26 cellular contexts compared by ENCODE assay signal in the genomic region with DNA sequence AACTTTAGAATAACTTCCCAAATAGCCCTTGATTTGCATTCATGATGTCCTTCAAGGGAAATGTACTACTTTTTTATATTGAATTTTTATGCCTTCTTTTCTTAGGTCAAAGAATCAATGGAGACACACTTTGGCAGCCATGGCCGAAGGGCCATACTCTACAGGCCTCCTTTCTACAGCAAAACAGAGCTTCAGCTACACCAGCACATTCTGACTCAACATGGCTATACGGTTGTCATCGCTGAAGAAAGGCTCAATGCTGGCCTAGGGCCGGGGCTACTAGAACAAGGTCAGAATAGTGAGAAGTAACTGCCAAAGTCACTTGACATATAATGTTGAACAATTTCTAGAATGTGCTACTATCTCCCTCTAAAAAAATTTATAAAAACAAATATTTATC. TPM values are rescaled to one million over a fixed set of nuclear protein-coding genes. Genes with fewer than 3 reads are reported as not detected.
"Had no signal": no experiment of that assay in that cellular context is flagged by ENCODE, and none has a peak within 500 bp of the region (broad histone marks: within the 10 kb centered on the region; RNA-seq: fewer than 3 reads in every experiment).

No MANE protein-coding gene starts in this region.

- H3K4me3 ChIP-seq: ascending aorta, cardiac muscle cell, esophagus muscularis mucosa, left lung, ovary, thyroid gland had no signal

- H3K27me3 ChIP-seq: ascending aorta, cardiac muscle cell, esophagus muscularis mucosa, foreskin keratinocyte, left lung, ovary, thyroid gland had no signal

- ATAC-seq: activated CD4-positive, CD25-positive, alpha-beta regulatory T cell treated with anti-CD3 and anti-CD28 coated beads, Interleukin-2, amount 50 U/mL, for 24 hours; foreskin keratinocyte; left lung; naive thymus-derived CD4-positive, alpha-beta T cell; stimulated activated memory B cell treated with anti-CD40 and anti-IgM and Interleukin-4, amounts not matched to agents 10 μg/mL and 1 μg/mL and 100 μg/mL, for 72 hours; stimulated activated naive CD8-positive, alpha-beta T cell treated with anti-CD3 and anti-CD28 coated beads, Interleukin-15, amount 100 ng/mL, for 72 hours had no signal

- H3K27ac ChIP-seq: cardiac muscle cell, foreskin keratinocyte, left lung, thyroid gland, WERI-Rb-1 had no signal

- H3K36me3 ChIP-seq: ascending aorta, cardiac muscle cell, esophagus muscularis mucosa, left lung, ovary, thyroid gland, WERI-Rb-1 had no signal

- DNase-seq: activated CD4-positive, alpha-beta memory T cell treated with anti-CD3 and anti-CD28 coated beads for 36 hours; activated CD4-positive, alpha-beta T cell treated with anti-CD3 and anti-CD28 coated beads, Interleukin-2, amount 10 ng/mL, durations not matched to agents 24 days and 14 days; activated CD8-positive, alpha-beta memory T cell treated with anti-CD3 and anti-CD28 coated beads, Interleukin-2, amount 50 U/mL, for 4 hours; activated effector memory CD4-positive, alpha-beta T cell treated with anti-CD3 and anti-CD28 coated beads, Interleukin-2, amount 50 U/mL, for 16 hours; activated naive CD4-positive, alpha-beta T cell treated with anti-CD3 and anti-CD28 coated beads for 36 hours; activated naive CD8-positive, alpha-beta T cell treated with anti-CD3 and anti-CD28 coated beads for 36 hours; activated T-cell treated with anti-CD3 and anti-CD28 coated beads, Interleukin-2, amount 50 U/mL, for 1 hour; endodermal cell; foreskin keratinocyte; left lung; mammary epithelial cell; naive thymus-derived CD4-positive, alpha-beta T cell; ovary; stimulated activated CD4-positive, alpha-beta T cell treated with anti-CD3 and anti-CD28 coated beads, Interleukin-4, amount 100 ng/mL, for 24 hours; stimulated activated naive CD8-positive, alpha-beta T cell treated with anti-CD3 and anti-CD28 coated beads, Interleukin-15, amount 100 ng/mL, for 72 hours; SW 1271; T-helper 9 cell; thyroid gland; WERI-Rb-1 had no signal

- H3K9me3 ChIP-seq: esophagus muscularis mucosa, left lung, ovary, thyroid gland had no signal

RNA-seq across cellular contexts. Expression of a gene that starts 27.0 kb away (rescaled TPM):
- total RNA-seq: activated CD4-positive, alpha-beta memory T cell treated with anti-CD3 and anti-CD28 coated beads for 36 hours; activated CD4-positive, alpha-beta T cell treated with anti-CD3 and anti-CD28 coated beads, Interleukin-2, amount 10 ng/mL, durations not matched to agents 24 days and 14 days; activated naive CD4-positive, alpha-beta T cell treated with anti-CD3 and anti-CD28 coated beads for 36 hours; activated naive CD8-positive, alpha-beta T cell treated with anti-CD3 and anti-CD28 coated beads for 36 hours; activated T-helper 1 cell treated with anti-CD3 and anti-CD28 coated beads, Interleukin-12 subunit alpha, Interleukin-12 subunit beta, Interleukin-2, Interleukin-4 antibody, amounts not matched to agents 30 ng/mL and 10 ng/mL and 1 ng/mL, durations not matched to agents 14 hours and 24 hours and 36 hours had no signal
- polyA plus RNA-seq: naive thymus-derived CD4-positive, alpha-beta T cell; neural cell had no signal
